12 cellular contexts compared by ENCODE assay signal in genomic region chr14:55117816-55118441, GRCh38. TPM values are rescaled to one million over a fixed set of nuclear protein-coding genes. Genes with fewer than 3 reads are reported as not detected.
A peak's percentile ranks its signal among the peaks of the same experiment; 100 is the strongest.
DNase-seq lines count a peak whose midpoint lies in the region; ATAC-seq, FAIRE-seq and TF ChIP-seq lines count a peak whose summit lies in the region.
"Had no signal": no experiment of that assay in that cellular context is flagged by ENCODE, and none has a peak within 500 bp of the region (broad histone marks: within the 10 kb centered on the region; RNA-seq: fewer than 3 reads in every experiment).

No MANE protein-coding gene starts in this region.

- DNase-seq in SK-N-SH (no peak), K562 (ENCODE audit: extremely low read depth in 1 of 4, low spot score in 3 of 4) (peak in 2 of 4 experiments; percentile 22 to 24), right lobe of liver (no peak), upper lobe of right lung (no peak)
- DNase-seq in activated naive CD4-positive, alpha-beta T cell treated with Interleukin-2 at 50 U/mL for 16 hours: no peak
- DNase-seq: activated B cell treated with CpG ODN at 0.5 μM for 24 hours, NCI-H69 had no signal

- TF ChIP-seq EP300 in SK-N-SH (IDR thresholded peaks at IDR 0.05; ENCODE audit: borderline replicate concordance in 1 of 2, low read depth in 1 of 2, low read length in 1 of 2) (no peak), K562 (IDR thresholded peaks at IDR 0.05; ENCODE audit: low read length) (peak; percentile 13; the same call in 1 of the 2 replicates)

- no TSS peak for BruUV-seq in K562 (replicated peaks; lab: Mats Ljungman, UMichigan)

- H3K9me2 ChIP-seq in SK-N-SH: no peaks in the 10 kb centered on the region

- TF ChIP-seq RAD21 in SK-N-SH (IDR thresholded peaks at IDR 0.05; ENCODE audit: low read length) (no peak), K562 (CRISPR knock-in tag; conservative IDR thresholded peaks at IDR 0.05 in 1 of 2, IDR thresholded peaks at IDR 0.05 in 1 of 2) (no peak)

- intact Hi-C loops in K562 (cut with micrococcal nuclease): no loop called here
- intact Hi-C loops in right lobe of liver (cut with DNase I): no loop called here
- intact Hi-C loops in upper lobe of right lung (cut with DNase I): no loop called here

- H3K27ac ChIP-seq in SK-N-SH (ENCODE audit: low read depth in 2 of 2, low read length in 1 of 2) (no peak overlapping the region), K562 (ENCODE audit: extremely low read depth, low read depth, low read length) (no peak overlapping the region), right lobe of liver (peak overlapping the region; percentile 8 to 50 (median 40)), upper lobe of right lung (peak overlapping the region; percentile 78)
- H3K27ac ChIP-seq: cardiac muscle cell had no signal

- H3K79me2 ChIP-seq in SK-N-SH (ENCODE audit: insufficient read depth): no peaks in the 10 kb centered on the region
- H3K79me2 ChIP-seq in K562 (ENCODE audit: control insufficient read depth, insufficient read depth, low read length): no peaks in the 10 kb centered on the region

- TF ChIP-seq CTCF in SK-N-SH (IDR thresholded peaks at IDR 0.05) (no peak), K562 (IDR thresholded peaks at IDR 0.05 in 2 of 3, conservative IDR thresholded peaks at IDR 0.05 in 1 of 3; ENCODE audit: insufficient read depth in 2 of 3, low read depth in 1 of 3, low read length in 3 of 3) (no peak), right lobe of liver (IDR thresholded peaks at IDR 0.05) (no peak), upper lobe of right lung (IDR thresholded peaks at IDR 0.05) (no peak)

- in situ Hi-C loops in K562 (cut with MboI): no loop called here

- no peaks in the 10 kb centered on the region for H3F3A ChIP-seq in SK-N-SH (replicated peaks; ENCODE audit: insufficient read depth)

- no peak overlapping the region for H3K9ac ChIP-seq in SK-N-SH
- no peak overlapping the region; a peak in 1 of 4 replicates for H3K9ac ChIP-seq in K562 (ENCODE audit: insufficient read depth in 1 of 2, low read depth in 2 of 2, low read length in 2 of 2)

- no peaks in the 10 kb centered on the region for H3K27me3 ChIP-seq in SK-N-SH (ENCODE audit: insufficient read depth)
- H3K27me3 ChIP-seq in K562 (ENCODE audit: control insufficient read depth in 2 of 2, insufficient read depth in 2 of 2, low read length in 2 of 2): no peaks in the 10 kb centered on the region
- no peaks in the 10 kb centered on the region for H3K27me3 ChIP-seq in right lobe of liver
- H3K27me3 ChIP-seq in upper lobe of right lung: no peaks in the 10 kb centered on the region
- H3K27me3 ChIP-seq: cardiac muscle cell had no signal

- H3K4me1 ChIP-seq in SK-N-SH (ENCODE audit: control insufficient read depth in 1 of 2, insufficient read depth in 2 of 2, low read depth in 1 of 2, low read length in 1 of 2) (peaks cover 7 to 27% of the 10 kb centered on the region in 2 experiments), K562 (replicated peaks in 1 of 2; ENCODE audit: control insufficient read depth in 2 of 2, insufficient read depth in 2 of 2, low read length in 2 of 2) (peaks cover 13 to 37% of the 10 kb centered on the region in 2 experiments), right lobe of liver (no peaks in the 10 kb centered on the region), upper lobe of right lung (peaks cover 45% of the 10 kb centered on the region)

- POLR2A ChIA-PET in SK-N-SH (lab: Yijun Ruan, JAX): interaction anchor here (1.4 to 1.8 kb wide), 2 partner anchors 15 to 16 kb away, joined by 4 to 5 read pairs; no protein-coding TSS in a partner anchor
- POLR2A ChIA-PET in K562 (lab: Yijun Ruan, JAX): interaction anchor here (0.5 to 1.1 kb wide), 2 partner anchors 14 to 77 kb away, joined by 3 read pairs; no protein-coding TSS in a partner anchor

- no peaks in the 10 kb centered on the region for H3K9me1 ChIP-seq in K562 (ENCODE audit: control insufficient read depth, insufficient read depth, low read length)

- no peaks in the 10 kb centered on the region for H4K20me1 ChIP-seq in SK-N-SH (ENCODE audit: insufficient read depth)
- H4K20me1 ChIP-seq in K562 (replicated peaks; ENCODE audit: control insufficient read depth, insufficient read depth, low read length): no peaks in the 10 kb centered on the region

- H3K4me3 ChIP-seq in SK-N-SH (ENCODE audit: low read depth in 2 of 2, low read length in 1 of 2) (no peak overlapping the region), K562 (no peak overlapping the region), right lobe of liver (no peak overlapping the region), upper lobe of right lung (no peak overlapping the region)
- H3K4me3 ChIP-seq: A549, cardiac muscle cell had no signal

- WGBS in SK-N-SH (ENCODE audit: low lambda C conversion rate): 95% methylated on average over 7 of the region's 7 CpGs
- WGBS in K562 (ENCODE audit: insufficient coverage, low coverage, missing lambda C conversion rate): 17% methylated on average over 6 of the region's 7 CpGs
- 76% methylated on average over 4 of the region's 7 CpGs for WGBS in right lobe of liver (ENCODE audit: insufficient coverage, low coverage, low lambda C conversion rate, missing lambda C conversion rate)

- FAIRE-seq in K562 (lab: Jason Lieb, UNC): no peak
- FAIRE-seq: A549 had no signal

- H3K36me3 ChIP-seq in SK-N-SH (replicated peaks in 1 of 2; ENCODE audit: control insufficient read depth in 1 of 2, insufficient read depth in 2 of 2, low read length in 1 of 2): no peaks in the 10 kb centered on the region
- no peaks in the 10 kb centered on the region for H3K36me3 ChIP-seq in K562 (ENCODE audit: control insufficient read depth, insufficient read depth, low read length)
- H3K36me3 ChIP-seq in right lobe of liver: no peaks in the 10 kb centered on the region
- H3K36me3 ChIP-seq in upper lobe of right lung: no peaks in the 10 kb centered on the region
- H3K36me3 ChIP-seq: cardiac muscle cell had no signal

- H3K9me3 ChIP-seq in SK-N-SH: no peaks in the 10 kb centered on the region
- H3K9me3 ChIP-seq in K562 (replicated peaks; ENCODE audit: control insufficient read depth, insufficient read depth, low read depth, low read length): no peaks in the 10 kb centered on the region
- H3K9me3 ChIP-seq in right lobe of liver: no peaks in the 10 kb centered on the region
- H3K9me3 ChIP-seq in upper lobe of right lung: no peaks in the 10 kb centered on the region
- H3K9me3 ChIP-seq: A549 had no signal

- H2AFZ ChIP-seq in SK-N-SH (ENCODE audit: low read depth): peak overlapping the region; percentile 71; the same call in 1 of the 2 replicates
- peak overlapping the region; percentile 53 for H2AFZ ChIP-seq in K562 (ENCODE audit: low read depth, low read length)

- CTCF ChIA-PET in SK-N-SH (lab: Yijun Ruan, JAX) (interaction anchor here (0.9 to 2.1 kb wide), 5 partner anchors 10 to 67 kb away, joined by 3 to 6 read pairs (median 4); partner anchors contain the start of gene MAPK1IP1L), K562 (lab: Yijun Ruan, JAX; ENCODE audit: low intra/inter-chr PET ratio) (no interaction called here)

- no peak for ATAC-seq in SK-N-SH treated with all-trans-retinoic acid at 6 μM for 48 hours
- ATAC-seq in K562: peak; percentile 63
- ATAC-seq in right lobe of liver: peak in 3 of 4 donors; percentile 31 to 41 (median 33)
- peak; percentile 60 for ATAC-seq in upper lobe of right lung
- ATAC-seq in HG03025 (IDR thresholded peaks at IDR 0.05; ENCODE audit: low FRiP score, unreplicated experiment): no peak
- no peak for ATAC-seq in GM19351 (IDR thresholded peaks at IDR 0.05; ENCODE audit: unreplicated experiment)
- ATAC-seq: A549 had no signal

- H3K4me2 ChIP-seq in SK-N-SH: no peak overlapping the region
- H3K4me2 ChIP-seq in K562 (ENCODE audit: insufficient read depth, low read length): peak overlapping the region; percentile 26; the same call in 1 of the 2 replicates
- H3K4me2 ChIP-seq: A549 had no signal

- TF ChIP-seq POLR2A in K562 (conservative IDR thresholded peaks at IDR 0.05): no peak
- TF ChIP-seq POLR2A in right lobe of liver (IDR thresholded peaks at IDR 0.05): no peak

TF ChIP-seq in SK-N-SH, 30 proteins besides CTCF, POLR2A, EP300 and RAD21:
- no peak for TF ChIP-seq RXRA (IDR thresholded peaks at IDR 0.05; ENCODE audit: borderline replicate concordance, low read depth)

TF ChIP-seq in SK-N-SH treated with all-trans-retinoic acid at 6 μM for 48 hours, 23 proteins besides CTCF, POLR2A, EP300 and RAD21 (continues in another document):
- TF ChIP-seq TOX (CRISPR knock-in tag; IDR thresholded peaks at IDR 0.05; ENCODE audit: borderline replicate concordance): no peak
- no peak for TF ChIP-seq ZC3H10 (CRISPR knock-in tag; IDR thresholded peaks at IDR 0.05)
- no peak for TF ChIP-seq SNAI2 (CRISPR knock-in tag; IDR thresholded peaks at IDR 0.05)
- no peak for TF ChIP-seq ISL1 (CRISPR knock-in tag; IDR thresholded peaks at IDR 0.05)
- TF ChIP-seq CSDC2 (CRISPR knock-in tag; IDR thresholded peaks at IDR 0.05): no peak

RNA-seq across cellular contexts. Expression of gene LGALS3, which starts 11.1 kb away (rescaled TPM):
- polyA plus RNA-seq in SK-N-SH (2012; rRNA removed) (59.5 and 59.8 TPM in 2 replicates), K562 (2011; rRNA removed) (1.4 and 1.5 TPM in 2 replicates), K562 (2014; fragmentation: Illumina TruSeq; extraction: Trizol) (0.76 and 1.1 TPM in 2 replicates), K562 (2014; fragmentation: Nextera tagmentation; extraction: Ambion mirVana) (under 1 TPM; 0.04 to 0.31 TPM), K562 (2014; rRNA removed) (0.99 and 2.7 TPM in 2 replicates)
- 50.7 and 56.5 TPM in 2 replicates for polyA plus RNA-seq in SK-N-SH (2012; cell fraction: cytosol; rRNA removed)
- 51.5 and 55.5 TPM in 2 replicates for polyA plus RNA-seq in SK-N-SH (2012; cell fraction: nucleus; rRNA removed)
- total RNA-seq in K562 (2011; cell fraction: chromatin; rRNA removed; ENCODE audit: low replicate concordance): 0.56 and 1.9 TPM in 2 replicates
- total RNA-seq in K562 (2011; cell fraction: nucleolus; rRNA removed): 0.67 and 1.1 TPM in 2 replicates
- 0.44 and 1.3 TPM in 2 replicates for total RNA-seq in K562 (2011; cell fraction: nucleoplasm; rRNA removed)
- total RNA-seq in K562 (2014; rRNA removed) (1.9 and 5.2 TPM in 2 replicates), K562 (2014; rRNA removed; fragmentation: Illumina TruSeq; extraction: Trizol) (0.73 and 0.89 TPM in 2 replicates), K562 (2015; rRNA removed; fragmentation: Illumina TruSeq; extraction: Trizol) (1.4 and 1.8 TPM in 2 replicates), K562 (2021) (1.4 and 1.6 TPM in 2 replicates), right lobe of liver (10 to 100 TPM in 3 of 6 experiments, 1 to 10 TPM in 3; 3.1 to 21.6 (median 12.3) TPM), upper lobe of right lung (351 TPM)
- 1.2 and 2.0 TPM in 2 replicates for polyA plus RNA-seq in K562 (2011; cell fraction: cytosol; rRNA removed)
- 0.48 and 2.0 TPM in 2 replicates for polyA plus RNA-seq in K562 (2011; cell fraction: nucleus; rRNA removed)
- polyA plus RNA-seq in K562 (2012): 1.8 and 3.4 TPM in 2 replicates
- 0.36 and 1.3 TPM in 2 replicates for polyA minus RNA-seq in K562 (2011; rRNA and poly(A)+ RNA removed)
- not detected in 2 replicates for polyA minus RNA-seq in K562 (2011; cell fraction: cytosol; rRNA and poly(A)+ RNA removed)
- 0.44 and 0.94 TPM in 2 replicates for polyA minus RNA-seq in K562 (2011; cell fraction: nucleus; rRNA and poly(A)+ RNA removed)

Comparison
In these comparisons a context has a peak if more than half of its experiments do, and no peak if none do; other contexts are left out.
1. H3K27ac ChIP-seq: peak in right lobe of liver (3 of 3) and upper lobe of right lung (single experiment); none in SK-N-SH (0 of 2) and K562 (single experiment).
2. ATAC-seq: peak in K562 (single experiment), right lobe of liver (3 of 4) and upper lobe of right lung (single experiment); none in SK-N-SH treated with all-trans-retinoic acid at 6 μM for 48 hours (single experiment), HG03025 (single experiment) and GM19351 (single experiment).
3. RNA of gene LGALS3, which starts 11.1 kb away (total RNA-seq): 351 TPM in upper lobe of right lung (single experiment); 3.1 to 21.6 TPM in right lobe of liver and 0.44 to 5.2 TPM in K562; every median in the first group is over 10 times any median in the second.
4. Of the 27 proteins assayed by ChIP-seq in both K562 and SK-N-SH: peak only in K562: ELF1 and EP300; only in SK-N-SH: none; in both: none; in neither: 25.